ENCODE assay signal across 22 cellular contexts in genomic region chr19:15256708-15257331, GRCh38. TPM values are rescaled to one million over a fixed set of nuclear protein-coding genes. Genes with fewer than 3 reads are reported as not detected.
DNase-seq lines count a peak whose midpoint lies in the region; ATAC-seq, FAIRE-seq and TF ChIP-seq lines count a peak whose summit lies in the region.
"Had no signal": no experiment of that assay in that cellular context is flagged by ENCODE, and none has a peak within 500 bp of the region (broad histone marks: within the 10 kb centered on the region; RNA-seq: fewer than 3 reads in every experiment).

No MANE protein-coding gene starts in this region.

- TF ChIP-seq EP300 in K562 (IDR thresholded peaks at IDR 0.05; ENCODE audit: low read length): no peak

- H3K27ac ChIP-seq in BLaER1: 0 out of 2 replicates have a peak overlapping the region, but pooled peaks have one; percentile 4
- 0 out of 22 replicates have a peak overlapping the region, but pooled peaks of 1 of the 11 experiments have one; percentile 19 for H3K27ac ChIP-seq in BLaER1 treated with 17β-estradiol and CSF1 and Interleukin-3, amounts not matched to agents 10 nM and 100 nM
- H3K27ac ChIP-seq in K562 (ENCODE audit: extremely low read depth, low read depth, low read length): no peak overlapping the region
- H3K27ac ChIP-seq in osteoblast (ENCODE audit: low read depth, low read length): no peak overlapping the region
- H3K27ac ChIP-seq: HL-60 had no signal

- no peak for TF ChIP-seq POLR2A in K562 (conservative IDR thresholded peaks at IDR 0.05)

- no peak overlapping the region for H2AFZ ChIP-seq in K562 (ENCODE audit: low read depth, low read length)
- no peak overlapping the region for H2AFZ ChIP-seq in osteoblast (ENCODE audit: low read length)

- H3K4me3 ChIP-seq in BLaER1 (no peak overlapping the region), K562 (no peak overlapping the region), osteoblast (ENCODE audit: insufficient read depth, low read length) (no peak overlapping the region)
- H3K4me3 ChIP-seq in BLaER1 treated with 17β-estradiol and CSF1 and Interleukin-3, amounts not matched to agents 10 nM and 100 nM: no peak overlapping the region

- CTCF ChIA-PET in K562 (lab: Yijun Ruan, JAX; ENCODE audit: low intra/inter-chr PET ratio): no interaction called here

- no peak for TF ChIP-seq CTCF in K562 (IDR thresholded peaks at IDR 0.05 in 2 of 3, conservative IDR thresholded peaks at IDR 0.05 in 1 of 3; ENCODE audit: insufficient read depth in 2 of 3, low read depth in 1 of 3, low read length in 3 of 3)
- TF ChIP-seq CTCF in osteoblast (IDR thresholded peaks at IDR 0.05; ENCODE audit: extremely low read depth, low read depth, low read length): no peak

- DNase-seq in K562 (ENCODE audit: extremely low read depth in 1 of 4, low spot score in 3 of 4): no peak
- peak; percentile 41 for DNase-seq in osteoblast (ENCODE audit: insufficient read length, low spot score, missing footprints)
- no peak for DNase-seq in T1000 (lab: John Stamatoyannopoulos, UW)
- DNase-seq in C1 segment of cervical spinal cord (lab: John Stamatoyannopoulos, UW): no peak
- DNase-seq: ACHN; BE2C; Calu3; CD8-positive, alpha-beta T cell; DMS79 treated with DMSO at 0.1 percent for 48 hours; GF-D8; HCEC 1CT; HFFc6; IMR-90; Karpas-422; KBM-7 had no signal

- intact Hi-C loops in K562 (cut with micrococcal nuclease): no loop called here

- ATAC-seq in K562: no peak
- ATAC-seq in HG02885 (IDR thresholded peaks at IDR 0.05; ENCODE audit: poor library complexity, unreplicated experiment): no peak
- ATAC-seq: CD8-positive, alpha-beta T cell had no signal

- H4K20me1 ChIP-seq in BLaER1: peaks cover 100% of the 10 kb centered on the region
- H4K20me1 ChIP-seq in BLaER1 treated with 17β-estradiol and CSF1 and Interleukin-3, amounts not matched to agents 10 nM and 100 nM: peaks cover 99 to 100% (median 100%) of the 10 kb centered on the region in 11 experiments
- peaks cover 22% of the 10 kb centered on the region for H4K20me1 ChIP-seq in K562 (replicated peaks; ENCODE audit: control insufficient read depth, insufficient read depth, low read length)
- H4K20me1 ChIP-seq in osteoblast (ENCODE audit: insufficient read depth, low read length): peaks cover 76% of the 10 kb centered on the region

- no peak for TF ChIP-seq RAD21 in K562 (CRISPR knock-in tag; conservative IDR thresholded peaks at IDR 0.05 in 1 of 2, IDR thresholded peaks at IDR 0.05 in 1 of 2)

- H3K4me1 ChIP-seq in BLaER1: peaks cover 87% of the 10 kb centered on the region
- H3K4me1 ChIP-seq in BLaER1 treated with 17β-estradiol and CSF1 and Interleukin-3, amounts not matched to agents 10 nM and 100 nM: peaks cover 73 to 96% (median 84%) of the 10 kb centered on the region in 10 experiments
- peaks cover 0 to 7% of the 10 kb centered on the region in 2 experiments; a peak in 1 of 5 replicates for H3K4me1 ChIP-seq in K562 (replicated peaks in 1 of 2; ENCODE audit: control insufficient read depth in 2 of 2, insufficient read depth in 2 of 2, low read length in 2 of 2)
- peaks cover 20% of the 10 kb centered on the region for H3K4me1 ChIP-seq in osteoblast (ENCODE audit: insufficient read depth, low read length)
- H3K4me1 ChIP-seq: BE2C had no signal

- POLR2A ChIA-PET in K562 (lab: Yijun Ruan, JAX): interaction anchor here (0.6 to 1.1 kb wide), 3 partner anchors 47 to 940 kb away, joined by 3 read pairs; no protein-coding TSS in a partner anchor

- H3K9me1 ChIP-seq in K562 (ENCODE audit: control insufficient read depth, insufficient read depth, low read length): no peaks in the 10 kb centered on the region

- WGBS in K562 (ENCODE audit: insufficient coverage, low coverage, missing lambda C conversion rate): 88% methylated on average over 18 of the region's 22 CpGs

- H3K27me3 ChIP-seq in BLaER1 (no peaks in the 10 kb centered on the region), K562 (ENCODE audit: control insufficient read depth in 2 of 2, insufficient read depth in 2 of 2, low read length in 2 of 2) (no peaks in the 10 kb centered on the region), osteoblast (ENCODE audit: insufficient read depth, low read length) (no peaks in the 10 kb centered on the region)
- no peaks in the 10 kb centered on the region for H3K27me3 ChIP-seq in BLaER1 treated with 17β-estradiol and CSF1 and Interleukin-3, amounts not matched to agents 10 nM and 100 nM
- H3K27me3 ChIP-seq: BE2C had no signal

- H3K36me3 ChIP-seq in BLaER1: peaks cover 100% of the 10 kb centered on the region
- H3K36me3 ChIP-seq in BLaER1 treated with 17β-estradiol and CSF1 and Interleukin-3, amounts not matched to agents 10 nM and 100 nM: peaks cover 94 to 100% (median 99%) of the 10 kb centered on the region in 11 experiments
- H3K36me3 ChIP-seq in K562 (ENCODE audit: control insufficient read depth, insufficient read depth, low read length): peaks cover 100% of the 10 kb centered on the region
- peaks cover 86% of the 10 kb centered on the region for H3K36me3 ChIP-seq in osteoblast (ENCODE audit: insufficient read depth, low read length)

- FAIRE-seq in K562 (lab: Jason Lieb, UNC): no peak
- FAIRE-seq: A204.1, H54 had no signal

- in situ Hi-C loops in K562 (cut with MboI): no loop called here

- BruUV-seq in K562 (replicated peaks; lab: Mats Ljungman, UMichigan): no TSS peak

- no peaks in the 10 kb centered on the region for H3K9me3 ChIP-seq in BLaER1
- H3K9me3 ChIP-seq in BLaER1 treated with 17β-estradiol and CSF1 and Interleukin-3, amounts not matched to agents 10 nM and 100 nM (replicated peaks in 1 of 11): no peaks in the 10 kb centered on the region
- H3K9me3 ChIP-seq in K562 (replicated peaks; ENCODE audit: control insufficient read depth, insufficient read depth, low read depth, low read length): no peaks in the 10 kb centered on the region
- H3K9me3 ChIP-seq in osteoblast (ENCODE audit: low read depth, low read length): no peaks in the 10 kb centered on the region
- H3K9me3 ChIP-seq: BE2C had no signal

- H3K4me2 ChIP-seq in BLaER1 (peak overlapping the region; percentile 40), K562 (ENCODE audit: insufficient read depth, low read length) (no peak overlapping the region), osteoblast (ENCODE audit: insufficient read depth, low read length) (no peak overlapping the region)
- H3K4me2 ChIP-seq in BLaER1 treated with 17β-estradiol and CSF1 and Interleukin-3, amounts not matched to agents 10 nM and 100 nM: peak overlapping the region; percentile 8 to 63 (median 51); a peak in 21 of 22 replicates

- H3K9ac ChIP-seq in BLaER1 (peak overlapping the region; percentile 38; the same call in 1 of the 2 replicates), K562 (ENCODE audit: insufficient read depth in 1 of 2, low read depth in 2 of 2, low read length in 2 of 2) (no peak overlapping the region)
- peak overlapping the region in 6 of 11 experiments; percentile 6 to 49 (median 26); a peak in 6 of 22 replicates for H3K9ac ChIP-seq in BLaER1 treated with 17β-estradiol and CSF1 and Interleukin-3, amounts not matched to agents 10 nM and 100 nM

- H3K79me2 ChIP-seq in K562 (ENCODE audit: control insufficient read depth, insufficient read depth, low read length) (peaks cover 1% of the 10 kb centered on the region; the same call in 1 of the 3 replicates), osteoblast (ENCODE audit: insufficient read depth, low read length) (peaks cover 90% of the 10 kb centered on the region)

TF ChIP-seq in K562, 482 proteins besides CTCF, POLR2A, EP300 and RAD21:
- TF ChIP-seq RBM22 (IDR thresholded peaks at IDR 0.05; ENCODE audit: low read depth, low read length, poor library complexity, severe bottlenecking) (peak; percentile 80), POLR2G (IDR thresholded peaks at IDR 0.05; ENCODE audit: low read depth, low read length) (peak; percentile 72), ZNF12 (CRISPR knock-in tag; IDR thresholded peaks at IDR 0.05) (no peak)

RNA-seq across cellular contexts. Expression of gene EPHX3, which starts 24.6 kb away (rescaled TPM):
- 0.39 and 1.6 TPM in 2 replicates for total RNA-seq in K562 (2011; cell fraction: chromatin; rRNA removed; ENCODE audit: low replicate concordance)
- 0.79 and 0.83 TPM in 2 replicates for total RNA-seq in K562 (2011; cell fraction: nucleolus; rRNA removed)
- 0.69 and 0.88 TPM in 2 replicates for total RNA-seq in K562 (2011; cell fraction: nucleoplasm; rRNA removed)
- total RNA-seq in K562 (2014; rRNA removed) (not detected in 2 replicates), K562 (2014; rRNA removed; fragmentation: Illumina TruSeq; extraction: Trizol) (not detected in 2 replicates), K562 (2015; rRNA removed; fragmentation: Illumina TruSeq; extraction: Trizol) (not detected in 2 replicates), K562 (2021) (0.20 TPM in 1 of 2 replicates, not detected in the other), osteoblast (0.29 TPM in 1 of 2 replicates, not detected in the other)
- polyA plus RNA-seq in K562 (2011; rRNA removed) (0.07 TPM in 1 of 2 replicates, not detected in the other), K562 (2014; fragmentation: Illumina TruSeq; extraction: Trizol) (not detected in 2 replicates), K562 (2014; fragmentation: Nextera tagmentation; extraction: Ambion mirVana) (not detected), K562 (2014; rRNA removed) (not detected in 2 replicates)
- 0.06 and 0.12 TPM in 2 replicates for polyA plus RNA-seq in K562 (2011; cell fraction: cytosol; rRNA removed)
- polyA plus RNA-seq in K562 (2011; cell fraction: nucleus; rRNA removed): 0.21 and 0.50 TPM in 2 replicates
- not detected in 2 replicates for polyA plus RNA-seq in K562 (2012)
- not detected in 2 replicates for polyA minus RNA-seq in K562 (2011; rRNA and poly(A)+ RNA removed)
- not detected in 2 replicates for polyA minus RNA-seq in K562 (2011; cell fraction: cytosol; rRNA and poly(A)+ RNA removed)
- not detected in 2 replicates for polyA minus RNA-seq in K562 (2011; cell fraction: nucleus; rRNA and poly(A)+ RNA removed)
- total RNA-seq: HT1080 had no signal

RNA-seq across cellular contexts. Expression of gene NOTCH3, which starts 56.0 kb away (rescaled TPM):
- total RNA-seq in K562 (2011; cell fraction: chromatin; rRNA removed; ENCODE audit: low replicate concordance): 4.3 and 8.9 TPM in 2 replicates
- total RNA-seq in K562 (2011; cell fraction: nucleolus; rRNA removed): 6.2 and 8.7 TPM in 2 replicates
- 4.3 and 5.2 TPM in 2 replicates for total RNA-seq in K562 (2011; cell fraction: nucleoplasm; rRNA removed)
- 0.45 and 1.1 TPM in 2 replicates for total RNA-seq in K562 (2014; rRNA removed)
- 0.11 and 0.13 TPM in 2 replicates for total RNA-seq in K562 (2014; rRNA removed; fragmentation: Illumina TruSeq; extraction: Trizol)
- total RNA-seq in K562 (2015; rRNA removed; fragmentation: Illumina TruSeq; extraction: Trizol): 0.18 and 0.30 TPM in 2 replicates
- 0.34 and 1.2 TPM in 2 replicates for total RNA-seq in K562 (2021)
- polyA plus RNA-seq in K562 (2011; rRNA removed): 0.22 and 0.28 TPM in 2 replicates
- polyA plus RNA-seq in K562 (2011; cell fraction: cytosol; rRNA removed): 0.09 and 0.24 TPM in 2 replicates
- 0.90 and 2.0 TPM in 2 replicates for polyA plus RNA-seq in K562 (2011; cell fraction: nucleus; rRNA removed)
- polyA plus RNA-seq in K562 (2012): 0.51 and 0.65 TPM in 2 replicates
- polyA plus RNA-seq in K562 (2014; fragmentation: Illumina TruSeq; extraction: Trizol): 0.08 and 0.12 TPM in 2 replicates
- polyA plus RNA-seq in K562 (2014; fragmentation: Nextera tagmentation; extraction: Ambion mirVana): under 1 TPM; under 0.01 to 0.01 TPM
- polyA plus RNA-seq in K562 (2014; rRNA removed): 0.15 and 0.16 TPM in 2 replicates
- polyA minus RNA-seq in K562 (2011; rRNA and poly(A)+ RNA removed): 0.84 TPM in 1 of 2 replicates, not detected in the other
- 0.95 TPM in 1 of 2 replicates, not detected in the other for polyA minus RNA-seq in K562 (2011; cell fraction: cytosol; rRNA and poly(A)+ RNA removed)
- 1.9 and 2.6 TPM in 2 replicates for polyA minus RNA-seq in K562 (2011; cell fraction: nucleus; rRNA and poly(A)+ RNA removed)
- total RNA-seq in osteoblast: 49.8 and 51.8 TPM in 2 replicates
- total RNA-seq: CD8-positive, alpha-beta T cell had no signal

Comparison
In these comparisons a context has a peak if more than half of its experiments do, and no peak if none do; other contexts are left out.
1. H3K4me2 ChIP-seq: peak in BLaER1 (single experiment) and BLaER1 treated with 17β-estradiol and CSF1 and Interleukin-3, amounts not matched to agents 10 nM and 100 nM (11 of 11); none in K562 (single experiment) and osteoblast (single experiment).
2. H3K9ac ChIP-seq: peak in BLaER1 (single experiment) and BLaER1 treated with 17β-estradiol and CSF1 and Interleukin-3, amounts not matched to agents 10 nM and 100 nM (6 of 11); none in K562 (0 of 2).